In genomic region chr15:76575177-76576078, GRCh38 we compare ENCODE assay signal across 11 cellular contexts.
DNase-seq lines count a peak whose midpoint lies in the region; ATAC-seq, FAIRE-seq and TF ChIP-seq lines count a peak whose summit lies in the region.
"Had no signal": no experiment of that assay in that cellular context is flagged by ENCODE, and none has a peak within 500 bp of the region (broad histone marks: within the 10 kb centered on the region; RNA-seq: fewer than 3 reads in every experiment).

No MANE protein-coding gene starts in this region.

- peak; percentile 91 for ATAC-seq in GM19452 (IDR thresholded peaks at IDR 0.05; ENCODE audit: unreplicated experiment)
- ATAC-seq in HG03095 (IDR thresholded peaks at IDR 0.05; ENCODE audit: unreplicated experiment): peak; percentile 94
- no peak for ATAC-seq in esophagus mucosa

- POLR2A ChIA-PET in Caco-2 (lab: Charles Lee): no interaction called here

- H3K9me3 ChIP-seq in Caco-2: no peaks in the 10 kb centered on the region

- CTCF ChIA-PET in Caco-2 (lab: Charles Lee): no interaction called here

- TF ChIP-seq POLR2A in GM12891 (IDR thresholded peaks at IDR 0.05; ENCODE audit: low read depth, low read length): no peak

- FAIRE-seq in GM12891 (lab: Jason Lieb, UNC): peak; percentile 89
- FAIRE-seq: G401.6 had no signal

- H3K4me1 ChIP-seq in Caco-2: no peaks in the 10 kb centered on the region

- no TSS peak for BruUV-seq in Caco-2 (replicated peaks; lab: Mats Ljungman, UMichigan)

- H3K4me1 Mint-ChIP-seq in activated T-helper 1 cell treated with anti-CD3 and anti-CD28 coated beads, Interleukin-12 subunit alpha, Interleukin-12 subunit beta, Interleukin-2, Interleukin-4 antibody, amounts not matched to agents 30 ng/mL and 10 ng/mL and 1 ng/mL, durations not matched to agents 14 hours and 24 hours and 36 hours (ENCODE audit: low read depth): peaks cover 22% of the 10 kb centered on the region
- no peaks in the 10 kb centered on the region for H3K4me1 Mint-ChIP-seq in Caco-2 (ENCODE audit: low read depth, unreplicated experiment)

- H3K27me3 Mint-ChIP-seq in activated T-helper 1 cell treated with anti-CD3 and anti-CD28 coated beads, Interleukin-12 subunit alpha, Interleukin-12 subunit beta, Interleukin-2, Interleukin-4 antibody, amounts not matched to agents 30 ng/mL and 10 ng/mL and 1 ng/mL, durations not matched to agents 14 hours and 24 hours and 36 hours (ENCODE audit: insufficient read depth): no peaks in the 10 kb centered on the region
- no peaks in the 10 kb centered on the region for H3K27me3 Mint-ChIP-seq in Caco-2 (ENCODE audit: insufficient read depth, unreplicated experiment)
- H3K27me3 Mint-ChIP-seq: dendritic cell treated with granulocyte-macrophage colony-stimulating factor and Interleukin-4, amounts not matched to agents 40 ng/mL and 50 ng/mL, for 4 days had no signal

- H3K9me3 Mint-ChIP-seq in activated T-helper 1 cell treated with anti-CD3 and anti-CD28 coated beads, Interleukin-12 subunit alpha, Interleukin-12 subunit beta, Interleukin-2, Interleukin-4 antibody, amounts not matched to agents 30 ng/mL and 10 ng/mL and 1 ng/mL, durations not matched to agents 14 hours and 24 hours and 36 hours: peaks cover 6% of the 10 kb centered on the region
- peaks cover 6% of the 10 kb centered on the region for H3K9me3 Mint-ChIP-seq in Caco-2 (ENCODE audit: unreplicated experiment)

- no peaks in the 10 kb centered on the region for H3K36me3 Mint-ChIP-seq in activated T-helper 1 cell treated with anti-CD3 and anti-CD28 coated beads, Interleukin-12 subunit alpha, Interleukin-12 subunit beta, Interleukin-2, Interleukin-4 antibody, amounts not matched to agents 30 ng/mL and 10 ng/mL and 1 ng/mL, durations not matched to agents 14 hours and 24 hours and 36 hours (ENCODE audit: low read depth)
- no peaks in the 10 kb centered on the region for H3K36me3 Mint-ChIP-seq in Caco-2 (ENCODE audit: insufficient read depth, unreplicated experiment)

- H3K27ac Mint-ChIP-seq in activated T-helper 1 cell treated with anti-CD3 and anti-CD28 coated beads, Interleukin-12 subunit alpha, Interleukin-12 subunit beta, Interleukin-2, Interleukin-4 antibody, amounts not matched to agents 30 ng/mL and 10 ng/mL and 1 ng/mL, durations not matched to agents 14 hours and 24 hours and 36 hours: peak overlapping the region; percentile 26
- H3K27ac Mint-ChIP-seq in Caco-2 (ENCODE audit: unreplicated experiment): no peak overlapping the region
- H3K27ac Mint-ChIP-seq: dendritic cell treated with granulocyte-macrophage colony-stimulating factor and Interleukin-4, amounts not matched to agents 40 ng/mL and 50 ng/mL, for 4 days had no signal

- DNase-seq in GM12891 (ENCODE audit: insufficient read length, low spot score) (peak; percentile 14), NCI-H128 (lab: John Stamatoyannopoulos, UW; ENCODE audit: unreplicated experiment) (no peak), foreskin melanocyte (no peak), Caco-2 (no peak)
- no peak for DNase-seq in activated T-helper 1 cell treated with anti-CD3 and anti-CD28 coated beads, Interleukin-12 subunit alpha, Interleukin-12 subunit beta, Interleukin-2, Interleukin-4 antibody, amounts not matched to agents 30 ng/mL and 10 ng/mL and 1 ng/mL, durations not matched to agents 14 hours and 24 hours and 36 hours (ENCODE audit: low spot score)
- DNase-seq: stimulated activated CD8-positive, alpha-beta memory T cell treated with anti-CD3 and anti-CD28 coated beads, Interleukin-4, amount 100 ng/mL, for 48 hours had no signal

- no peaks in the 10 kb centered on the region for H3K27me3 ChIP-seq in Caco-2 (replicated peaks; ENCODE audit: control insufficient read depth, insufficient read depth, low read length)

- H3K4me3 ChIP-seq in Caco-2 (ENCODE audit: low read depth, low read length): no peak overlapping the region

- no peaks in the 10 kb centered on the region for H3K36me3 ChIP-seq in Caco-2 (ENCODE audit: control insufficient read depth, insufficient read depth, low read length)

- no peak overlapping the region for H3K4me3 Mint-ChIP-seq in activated T-helper 1 cell treated with anti-CD3 and anti-CD28 coated beads, Interleukin-12 subunit alpha, Interleukin-12 subunit beta, Interleukin-2, Interleukin-4 antibody, amounts not matched to agents 30 ng/mL and 10 ng/mL and 1 ng/mL, durations not matched to agents 14 hours and 24 hours and 36 hours
- H3K4me3 Mint-ChIP-seq in Caco-2 (ENCODE audit: unreplicated experiment): no peak overlapping the region
- H3K4me3 Mint-ChIP-seq: dendritic cell treated with granulocyte-macrophage colony-stimulating factor and Interleukin-4, amounts not matched to agents 40 ng/mL and 50 ng/mL, for 4 days had no signal

- TF ChIP-seq CTCF in Caco-2 (IDR thresholded peaks at IDR 0.05; ENCODE audit: insufficient read depth in 1 of 2, low read depth in 1 of 2, low read length in 1 of 2, severe bottlenecking in 1 of 2, unreplicated experiment in 1 of 2): no peak

- intact Hi-C loops in activated T-helper 1 cell treated with anti-CD3 and anti-CD28 coated beads, Interleukin-12 subunit alpha, Interleukin-12 subunit beta, Interleukin-2, Interleukin-4 antibody, amounts not matched to agents 30 ng/mL and 10 ng/mL and 1 ng/mL, durations not matched to agents 14 hours and 24 hours and 36 hours (cut with micrococcal nuclease): loop anchor here (1.0 to 10.0 kb wide), 3 partner anchors 79 to 289 kb away; no protein-coding TSS in a partner anchor
- intact Hi-C loops in Caco-2 (cut with micrococcal nuclease; ENCODE audit: unreplicated experiment): no loop called here

TF ChIP-seq in GM12891, 5 proteins besides CTCF, POLR2A, EP300 and RAD21:
- peak; percentile 72; the same call in 1 of the 2 replicates for TF ChIP-seq POU2F2 (IDR thresholded peaks at IDR 0.05; ENCODE audit: low read depth, low read length)
- TF ChIP-seq PAX5 (IDR thresholded peaks at IDR 0.05; ENCODE audit: insufficient read depth, low read length, severe bottlenecking): peak; percentile 91
- TF ChIP-seq POLR2AphosphoS5 (IDR thresholded peaks at IDR 0.05; ENCODE audit: low read depth, low read length): no peak
- TF ChIP-seq TAF1 (IDR thresholded peaks at IDR 0.05; ENCODE audit: low read depth, low read length): no peak
- TF ChIP-seq SPI1 (IDR thresholded peaks at IDR 0.05; ENCODE audit: low read depth, low read length): peak; percentile 99
